9 cellular contexts compared by ENCODE assay signal in genomic region chr12:80268924-80269749, GRCh38.
DNase-seq lines count a peak whose midpoint lies in the region; ATAC-seq and TF ChIP-seq lines count a peak whose summit lies in the region.
"Had no signal": no experiment of that assay in that cellular context is flagged by ENCODE, and none has a peak within 500 bp of the region (broad histone marks: within the 10 kb centered on the region; RNA-seq: fewer than 3 reads in every experiment).

No MANE protein-coding gene starts in this region.

- POLR2A ChIA-PET in activated CD4-positive, alpha-beta T cell treated with anti-CD3 and anti-CD28 coated beads for 36 hours (lab: Charles Lee): no interaction called here

- no peak overlapping the region for H3K27ac Mint-ChIP-seq in activated CD4-positive, alpha-beta T cell treated with anti-CD3 and anti-CD28 coated beads for 36 hours
- no peak overlapping the region for H3K27ac Mint-ChIP-seq in type B pancreatic cell
- H3K27ac Mint-ChIP-seq: mesothelial cell of epicardium had no signal

- CTCF ChIA-PET in activated CD4-positive, alpha-beta T cell treated with anti-CD3 and anti-CD28 coated beads for 36 hours (lab: Charles Lee): interaction anchor here (0.9 to 2.0 kb wide), 11 partner anchors 8 to 81 kb away, joined by 3 to 7 read pairs (median 4); no protein-coding TSS in a partner anchor

- no peaks in the 10 kb centered on the region for H3K9me3 Mint-ChIP-seq in activated CD4-positive, alpha-beta T cell treated with anti-CD3 and anti-CD28 coated beads for 36 hours (ENCODE audit: low read depth)
- no peaks in the 10 kb centered on the region for H3K9me3 Mint-ChIP-seq in type B pancreatic cell
- H3K9me3 Mint-ChIP-seq: mesothelial cell of epicardium had no signal

- no peak for DNase-seq in activated CD4-positive, alpha-beta T cell treated with anti-CD3 and anti-CD28 coated beads for 36 hours
- DNase-seq in activated CD4-positive, alpha-beta T cell treated with anti-CD3 and anti-CD28 coated beads for 48 hours: no peak
- DNase-seq in NCI-H226: peak; percentile 90
- DNase-seq in stimulated activated naive CD8-positive, alpha-beta T cell treated with anti-CD3 and anti-CD28 coated beads, Interleukin-15, Interleukin-2, amounts not matched to agents 100 U/mL and 50 U/mL, for 24 hours: no peak
- no peak for DNase-seq in C1 segment of cervical spinal cord (lab: John Stamatoyannopoulos, UW)
- no peak for DNase-seq in type B pancreatic cell (ENCODE audit: extremely low spot score, unreplicated experiment)

- H3K4me3 Mint-ChIP-seq in activated CD4-positive, alpha-beta T cell treated with anti-CD3 and anti-CD28 coated beads for 36 hours: no peak overlapping the region
- H3K4me3 Mint-ChIP-seq in type B pancreatic cell: no peak overlapping the region
- H3K4me3 Mint-ChIP-seq: mesothelial cell of epicardium had no signal

- ATAC-seq in activated CD4-positive, alpha-beta T cell treated with anti-CD3 and anti-CD28 coated beads for 36 hours: peak; percentile 83
- ATAC-seq in esophagus mucosa (peak; percentile 98), HG02981 (IDR thresholded peaks at IDR 0.05; ENCODE audit: unreplicated experiment) (no peak)
- peak; percentile 68 for ATAC-seq in stimulated activated naive CD8-positive, alpha-beta T cell treated with anti-CD3 and anti-CD28 coated beads, Interleukin-15, Interleukin-2, amounts not matched to agents 100 U/mL and 50 U/mL, for 24 hours

- H3K27me3 Mint-ChIP-seq in activated CD4-positive, alpha-beta T cell treated with anti-CD3 and anti-CD28 coated beads for 36 hours: peaks cover 10% of the 10 kb centered on the region
- no peaks in the 10 kb centered on the region for H3K27me3 Mint-ChIP-seq in type B pancreatic cell

- TF ChIP-seq CTCF in type B pancreatic cell (conservative IDR thresholded peaks at IDR 0.05): no peak

- H3K4me1 Mint-ChIP-seq in activated CD4-positive, alpha-beta T cell treated with anti-CD3 and anti-CD28 coated beads for 36 hours: no peaks in the 10 kb centered on the region
- peaks cover 16% of the 10 kb centered on the region for H3K4me1 Mint-ChIP-seq in type B pancreatic cell (ENCODE audit: unreplicated experiment)

- intact Hi-C loops in activated CD4-positive, alpha-beta T cell treated with anti-CD3 and anti-CD28 coated beads for 36 hours (cut with DNase I, micrococcal nuclease): loop anchor here in 1 of 2 experiments (2.0 kb wide), 1 partner anchor 76 kb away; no protein-coding TSS in a partner anchor

- H3K36me3 Mint-ChIP-seq in activated CD4-positive, alpha-beta T cell treated with anti-CD3 and anti-CD28 coated beads for 36 hours (ENCODE audit: low read depth): no peaks in the 10 kb centered on the region
- H3K36me3 Mint-ChIP-seq in type B pancreatic cell: no peaks in the 10 kb centered on the region
- H3K36me3 Mint-ChIP-seq: mesothelial cell of epicardium had no signal
